ENCODE assay signal across 1 cellular context in genomic region chr7:129258649-129259389, GRCh38.
TF ChIP-seq lines count a peak whose summit lies in the region.

No MANE protein-coding gene starts in this region.

TF ChIP-seq in GM12878, 131 proteins besides CTCF, POLR2A, EP300 and RAD21:
- TF ChIP-seq ATF7 (IDR thresholded peaks at IDR 0.05; ENCODE audit: low read depth) (no peak), E2F8 (IDR thresholded peaks at IDR 0.05; ENCODE audit: low read depth, partially characterized antibody) (no peak), CREM (IDR thresholded peaks at IDR 0.05; ENCODE audit: low read depth) (no peak), WRNIP1 (IDR thresholded peaks at IDR 0.05; ENCODE audit: borderline replicate concordance, low read depth, low read length) (no peak), MTA3 (IDR thresholded peaks at IDR 0.05; ENCODE audit: borderline replicate concordance, low read length) (no peak), EGR1 (IDR thresholded peaks at IDR 0.05; ENCODE audit: borderline replicate concordance in 1 of 2, low read depth in 2 of 2, low read length in 2 of 2) (no peak), YY1 (IDR thresholded peaks at IDR 0.05; ENCODE audit: low read depth, low read length) (no peak), NR2C2 (IDR thresholded peaks at IDR 0.05; ENCODE audit: borderline replicate concordance, control insufficient read depth, insufficient read length, low read depth) (no peak), PRDM15 (CRISPR knock-in tag; IDR thresholded peaks at IDR 0.05) (no peak), SMAD5 (IDR thresholded peaks at IDR 0.05; ENCODE audit: low read depth) (no peak), SIN3A (IDR thresholded peaks at IDR 0.05; ENCODE audit: low read depth, low read length) (no peak), ZBTB4 (CRISPR knock-in tag; IDR thresholded peaks at IDR 0.05) (no peak), SP1 (IDR thresholded peaks at IDR 0.05; ENCODE audit: low read depth, low read length) (no peak), KLF5 (IDR thresholded peaks at IDR 0.05; ENCODE audit: partially characterized antibody) (no peak), RELB (IDR thresholded peaks at IDR 0.05; ENCODE audit: low read depth) (no peak), NFXL1 (IDR thresholded peaks at IDR 0.05; ENCODE audit: borderline replicate concordance) (no peak)
- TF ChIP-seq, protein P1, sequence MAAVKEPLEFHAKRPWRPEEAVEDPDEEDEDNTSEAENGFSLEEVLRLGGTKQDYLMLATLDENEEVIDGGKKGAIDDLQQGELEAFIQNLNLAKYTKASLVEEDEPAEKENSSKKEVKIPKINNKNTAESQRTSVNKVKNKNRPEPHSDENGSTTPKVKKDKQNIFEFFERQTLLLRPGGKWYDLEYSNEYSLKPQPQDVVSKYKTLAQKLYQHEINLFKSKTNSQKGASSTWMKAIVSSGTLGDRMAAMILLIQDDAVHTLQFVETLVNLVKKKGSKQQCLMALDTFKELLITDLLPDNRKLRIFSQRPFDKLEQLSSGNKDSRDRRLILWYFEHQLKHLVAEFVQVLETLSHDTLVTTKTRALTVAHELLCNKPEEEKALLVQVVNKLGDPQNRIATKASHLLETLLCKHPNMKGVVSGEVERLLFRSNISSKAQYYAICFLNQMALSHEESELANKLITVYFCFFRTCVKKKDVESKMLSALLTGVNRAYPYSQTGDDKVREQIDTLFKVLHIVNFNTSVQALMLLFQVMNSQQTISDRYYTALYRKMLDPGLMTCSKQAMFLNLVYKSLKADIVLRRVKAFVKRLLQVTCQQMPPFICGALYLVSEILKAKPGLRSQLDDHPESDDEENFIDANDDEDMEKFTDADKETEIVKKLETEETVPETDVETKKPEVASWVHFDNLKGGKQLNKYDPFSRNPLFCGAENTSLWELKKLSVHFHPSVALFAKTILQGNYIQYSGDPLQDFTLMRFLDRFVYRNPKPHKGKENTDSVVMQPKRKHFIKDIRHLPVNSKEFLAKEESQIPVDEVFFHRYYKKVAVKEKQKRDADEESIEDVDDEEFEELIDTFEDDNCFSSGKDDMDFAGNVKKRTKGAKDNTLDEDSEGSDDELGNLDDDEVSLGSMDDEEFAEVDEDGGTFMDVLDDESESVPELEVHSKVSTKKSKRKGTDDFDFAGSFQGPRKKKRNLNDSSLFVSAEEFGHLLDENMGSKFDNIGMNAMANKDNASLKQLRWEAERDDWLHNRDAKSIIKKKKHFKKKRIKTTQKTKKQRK (IDR thresholded peaks at IDR 0.05; ENCODE audit: low read depth, low read length), result no peak
- TF ChIP-seq, protein P2, sequence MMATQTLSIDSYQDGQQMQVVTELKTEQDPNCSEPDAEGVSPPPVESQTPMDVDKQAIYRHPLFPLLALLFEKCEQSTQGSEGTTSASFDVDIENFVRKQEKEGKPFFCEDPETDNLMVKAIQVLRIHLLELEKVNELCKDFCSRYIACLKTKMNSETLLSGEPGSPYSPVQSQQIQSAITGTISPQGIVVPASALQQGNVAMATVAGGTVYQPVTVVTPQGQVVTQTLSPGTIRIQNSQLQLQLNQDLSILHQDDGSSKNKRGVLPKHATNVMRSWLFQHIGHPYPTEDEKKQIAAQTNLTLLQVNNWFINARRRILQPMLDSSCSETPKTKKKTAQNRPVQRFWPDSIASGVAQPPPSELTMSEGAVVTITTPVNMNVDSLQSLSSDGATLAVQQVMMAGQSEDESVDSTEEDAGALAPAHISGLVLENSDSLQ (IDR thresholded peaks at IDR 0.05), result no peak
- TF ChIP-seq, protein P3, sequence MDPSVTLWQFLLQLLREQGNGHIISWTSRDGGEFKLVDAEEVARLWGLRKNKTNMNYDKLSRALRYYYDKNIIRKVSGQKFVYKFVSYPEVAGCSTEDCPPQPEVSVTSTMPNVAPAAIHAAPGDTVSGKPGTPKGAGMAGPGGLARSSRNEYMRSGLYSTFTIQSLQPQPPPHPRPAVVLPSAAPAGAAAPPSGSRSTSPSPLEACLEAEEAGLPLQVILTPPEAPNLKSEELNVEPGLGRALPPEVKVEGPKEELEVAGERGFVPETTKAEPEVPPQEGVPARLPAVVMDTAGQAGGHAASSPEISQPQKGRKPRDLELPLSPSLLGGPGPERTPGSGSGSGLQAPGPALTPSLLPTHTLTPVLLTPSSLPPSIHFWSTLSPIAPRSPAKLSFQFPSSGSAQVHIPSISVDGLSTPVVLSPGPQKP (IDR thresholded peaks at IDR 0.05; ENCODE audit: low read depth, low read length), result no peak
